ENCODE assay signal across 8 cellular contexts in the genomic region with DNA sequence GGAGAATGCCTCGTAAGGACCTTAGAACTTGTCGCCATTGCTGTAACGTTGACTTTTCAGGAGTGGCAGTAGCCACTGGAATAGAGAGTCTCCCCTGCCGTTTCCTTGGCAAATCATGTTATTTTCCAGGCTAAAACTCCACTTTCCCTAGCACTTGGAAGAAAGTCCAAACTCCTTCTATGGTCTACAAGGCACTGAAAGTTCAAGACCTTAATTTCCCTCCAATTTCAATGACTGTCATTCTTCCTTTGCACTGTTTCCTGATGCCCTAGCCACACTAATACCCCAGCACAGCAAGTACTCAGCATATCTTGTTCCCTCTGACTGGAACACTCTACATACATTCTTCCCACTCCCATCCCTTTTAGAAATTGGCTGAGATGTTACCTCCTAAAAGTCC. TPM values are rescaled to one million over a fixed set of nuclear protein-coding genes. Genes with fewer than 3 reads are reported as not detected.
A peak's percentile ranks its signal among the peaks of the same experiment; 100 is the strongest.
DNase-seq lines count a peak whose midpoint lies in the region; ATAC-seq and TF ChIP-seq lines count a peak whose summit lies in the region.

No MANE protein-coding gene starts in this region.

- in situ Hi-C loops in G401 (cut with HindIII; ENCODE audit: low sequenced_read_pairs): no loop called here

- H3K36me3 ChIP-seq in SK-N-MC (ENCODE audit: insufficient read depth, low read length): no peaks in the 10 kb centered on the region
- no peaks in the 10 kb centered on the region for H3K36me3 ChIP-seq in fibroblast of lung (ENCODE audit: control insufficient read depth, insufficient read depth, low read length)
- H3K36me3 ChIP-seq in psoas muscle (ENCODE audit: insufficient read depth in 1 of 2, low read depth in 1 of 2): no peaks in the 10 kb centered on the region

- intact Hi-C loops in psoas muscle (cut with DNase I): no loop called here

- H3K27ac ChIP-seq in SK-N-MC (no peak overlapping the region), fibroblast of lung (ENCODE audit: insufficient read depth, low read length) (peak overlapping the region; percentile 95), psoas muscle (peak overlapping the region; percentile 87)

- H2AFZ ChIP-seq in fibroblast of lung (ENCODE audit: low read length): peak overlapping the region; percentile 100

- H3K79me2 ChIP-seq in fibroblast of lung (ENCODE audit: control insufficient read depth, insufficient read depth, low read length): peaks cover 30% of the 10 kb centered on the region

- H4K20me1 ChIP-seq in fibroblast of lung (ENCODE audit: control insufficient read depth, extremely low read depth, insufficient read depth, low read length): no peaks in the 10 kb centered on the region

- H3K4me1 ChIP-seq in fibroblast of lung (ENCODE audit: control insufficient read depth, extremely low read depth, insufficient read depth, low read length) (peaks cover 9% of the 10 kb centered on the region), psoas muscle (peaks cover 16% of the 10 kb centered on the region)

- H3K9ac ChIP-seq in SK-N-MC (ENCODE audit: insufficient read length) (no peak overlapping the region), fibroblast of lung (ENCODE audit: insufficient read depth, low read length) (no peak overlapping the region)

- H3K27me3 ChIP-seq in fibroblast of lung (ENCODE audit: control insufficient read depth, insufficient read depth, low read length) (no peaks in the 10 kb centered on the region), psoas muscle (ENCODE audit: insufficient read depth in 3 of 3, low read length in 2 of 3) (no peaks in the 10 kb centered on the region)

- WGBS in psoas muscle, 3 donors: 77 to 84% (median 79%) methylated on average over 4 of the region's 4 CpGs

- ATAC-seq in psoas muscle (no peak), HG03354 (IDR thresholded peaks at IDR 0.05; ENCODE audit: poor library complexity, severe bottlenecking, unreplicated experiment) (no peak), HG03196 (IDR thresholded peaks at IDR 0.05; ENCODE audit: unreplicated experiment) (no peak)

- H3K9me3 ChIP-seq in SK-N-MC (ENCODE audit: low read depth, low read length) (no peaks in the 10 kb centered on the region), fibroblast of lung (ENCODE audit: control insufficient read depth, insufficient read depth, low read depth, low read length) (no peaks in the 10 kb centered on the region), psoas muscle (no peaks in the 10 kb centered on the region)

- TF ChIP-seq CTCF in fibroblast of lung (conservative IDR thresholded peaks at IDR 0.05 in 1 of 2, IDR thresholded peaks at IDR 0.05 in 1 of 2; ENCODE audit: low read depth in 1 of 2, low read length in 2 of 2) (no peak), psoas muscle (IDR thresholded peaks at IDR 0.05) (no peak)

- peak overlapping the region; percentile 76 for H3K4me2 ChIP-seq in fibroblast of lung (ENCODE audit: extremely low read depth, insufficient read depth, low read length)

- peak; percentile 50 for DNase-seq in G401 (ENCODE audit: low spot score)
- DNase-seq in SK-N-MC (ENCODE audit: low read depth, low spot score): no peak
- no peak for DNase-seq in fibroblast of lung (ENCODE audit: low read depth in 2 of 2)
- DNase-seq in psoas muscle: no peak
- no peak for DNase-seq in NCI-H748 (lab: John Stamatoyannopoulos, UW; ENCODE audit: unreplicated experiment)
- no peak for DNase-seq in NCI-H526 treated with DMSO at 0.1 percent for 48 hours (lab: John Stamatoyannopoulos, UW)

- H3K4me3 ChIP-seq in SK-N-MC (peak overlapping the region; percentile 98; the same call in 1 of the 2 replicates), fibroblast of lung (replicated peaks in 1 of 4; ENCODE audit: control extremely low read depth in 1 of 4, insufficient read depth in 1 of 4, low read depth in 3 of 4, low read length in 4 of 4) (peak overlapping the region; percentile 86 to 94 (median 94)), psoas muscle (peak overlapping the region; percentile 85)

RNA-seq across cellular contexts. Expression of a gene that starts 1.8 kb away (rescaled TPM):
- total RNA-seq in G401 (2014; rRNA removed; shearing (Covaris generic)): 21.0 and 22.2 TPM in 2 replicates
- 15.4 and 18.8 TPM in 2 replicates for total RNA-seq in fibroblast of lung
- polyA plus RNA-seq in fibroblast of lung: 37.6 and 47.8 TPM in 2 replicates
- 32.6 and 38.6 TPM in 2 replicates for polyA plus RNA-seq in fibroblast of lung (2012)
- polyA minus RNA-seq in fibroblast of lung (ENCODE audit: low replicate concordance): 0.39 and 2.2 TPM in 2 replicates
- total RNA-seq in psoas muscle: 10 to 100 TPM in 1 of 4 donors, 1 to 10 TPM in 3; 7.5 to 11.0 (median 8.7) TPM
- 10 to 100 TPM; 11.7 to 17.7 (median 13.7) TPM for polyA plus RNA-seq in psoas muscle
